19 cellular contexts compared by ENCODE assay signal in the genomic region with DNA sequence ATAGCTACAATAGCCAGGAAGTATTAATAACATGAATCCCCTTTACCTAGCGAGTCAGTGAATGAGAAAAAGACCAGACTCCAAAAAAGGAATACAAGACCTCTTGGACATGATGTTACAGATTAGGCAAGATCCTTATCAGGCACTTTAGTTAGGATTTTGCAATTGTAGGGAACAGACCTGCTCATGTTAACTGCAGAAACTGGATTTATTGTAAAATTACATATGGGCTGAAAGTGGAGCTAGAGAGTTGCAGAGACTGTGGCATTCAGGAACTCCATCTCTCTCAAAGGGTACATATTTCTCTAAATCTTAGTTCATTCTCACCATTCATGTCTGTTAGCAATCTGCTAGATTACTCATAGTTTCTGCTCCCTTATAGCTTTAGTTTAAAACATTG.
"Had no signal": no experiment of that assay in that cellular context is flagged by ENCODE, and none has a peak within 500 bp of the region (broad histone marks: within the 10 kb centered on the region; RNA-seq: fewer than 3 reads in every experiment).

No MANE protein-coding gene starts in this region.

- H3K4me1 ChIP-seq: colonic mucosa, esophagus squamous epithelium, lower lobe of right lung, neural progenitor cell, right lobe of liver had no signal

- H3K27me3 ChIP-seq: colonic mucosa, esophagus squamous epithelium, neural progenitor cell, right lobe of liver had no signal

- H2AFZ ChIP-seq: neural progenitor cell had no signal

- H3K9ac ChIP-seq: neural progenitor cell had no signal

- H3K27ac ChIP-seq: colonic mucosa, esophagus squamous epithelium, lower lobe of right lung, neural progenitor cell, right lobe of liver had no signal

- H3K36me3 ChIP-seq: colonic mucosa, esophagus squamous epithelium, lower lobe of right lung, neural progenitor cell, right lobe of liver had no signal

- H3K9me3 ChIP-seq: colonic mucosa, esophagus squamous epithelium, lower lobe of right lung, right lobe of liver had no signal

- H3K4me2 ChIP-seq: neural progenitor cell had no signal

- H3K4me3 ChIP-seq: colonic mucosa, esophagus squamous epithelium, lower lobe of right lung, neural progenitor cell, right lobe of liver had no signal

- DNase-seq: activated CD4-positive, alpha-beta memory T cell treated with anti-CD3 and anti-CD28 coated beads for 36 hours; activated CD4-positive, alpha-beta T cell treated with anti-CD3 and anti-CD28 coated beads for 48 hours; activated naive CD4-positive, alpha-beta T cell treated with Interleukin-2 at 50 U/mL for 16 hours; activated naive CD8-positive, alpha-beta T cell treated with anti-CD3 and anti-CD28 coated beads, Interleukin-2, amount 10 ng/mL, durations not matched to agents 7 days and 5 days; activated T-cell treated with anti-CD3 and anti-CD28 coated beads, Interleukin-2, amount 50 U/mL, for 48 hours; amygdala; colonic mucosa; esophagus squamous epithelium; kidney; lower lobe of right lung; naive thymus-derived CD4-positive, alpha-beta T cell; posterior cingulate gyrus; right lobe of liver; small intestine; stimulated activated CD4-positive, alpha-beta T cell treated with anti-CD3 and anti-CD28 coated beads, Interleukin-15, amount 100 ng/mL, for 24 hours; stimulated activated CD8-positive, alpha-beta memory T cell treated with anti-CD3 and anti-CD28 coated beads, Interleukin-4, amount 100 ng/mL, for 48 hours; stimulated activated naive CD4-positive, alpha-beta T cell; T-helper 17 cell had no signal
